In the genomic region with DNA sequence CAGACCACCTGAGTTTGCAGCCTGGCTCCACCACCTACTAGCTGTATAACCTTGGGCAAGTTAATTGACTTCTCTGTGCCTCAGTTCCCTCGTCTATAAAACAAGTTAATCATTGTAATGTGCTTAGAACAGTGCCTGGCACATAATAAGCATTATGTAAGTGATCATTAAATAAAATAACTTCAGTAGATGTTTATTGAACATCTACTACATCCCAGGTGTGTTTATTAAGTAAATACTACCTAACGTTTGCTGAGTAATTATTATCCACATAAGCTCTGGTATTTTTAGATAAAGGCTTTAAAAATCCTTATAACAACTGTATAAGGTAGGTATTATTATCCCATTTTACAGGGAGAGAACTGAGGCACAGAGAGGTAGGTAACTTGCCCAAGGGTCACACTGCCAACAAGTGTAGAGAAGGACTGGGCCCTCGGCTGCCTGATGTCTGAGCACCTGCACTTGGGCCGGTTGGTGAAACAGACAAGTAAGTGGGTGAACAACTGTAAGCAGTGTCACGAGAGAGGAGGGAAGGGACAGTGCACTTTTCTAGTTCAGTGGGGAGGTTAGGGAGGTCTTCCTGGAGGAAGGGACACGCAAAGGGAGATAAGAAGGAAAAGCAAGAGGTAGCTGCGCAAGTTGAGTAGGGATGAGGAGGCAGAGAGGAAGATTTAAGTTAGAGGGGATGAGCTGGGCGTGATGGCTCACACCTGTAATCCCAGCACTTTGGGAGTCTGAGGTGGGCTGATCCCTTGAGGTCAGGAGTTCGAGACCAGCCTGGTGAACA, we compare ENCODE assay signal across 2 cellular contexts.
A peak's percentile ranks its signal among the peaks of the same experiment; 100 is the strongest.
TF ChIP-seq lines count a peak whose summit lies in the region.

No MANE protein-coding gene starts in this region.

TF ChIP-seq in A549, 52 proteins besides CTCF, POLR2A, EP300 and RAD21:
- TF ChIP-seq ZFP36 (IDR thresholded peaks at IDR 0.05; ENCODE audit: borderline replicate concordance, partially characterized antibody) (peak; percentile 77), JUNB (IDR thresholded peaks at IDR 0.05) (no peak), RFX5 (IDR thresholded peaks at IDR 0.05) (no peak), FOSB (CRISPR knock-in tag; IDR thresholded peaks at IDR 0.05) (no peak), HOXB13 (CRISPR knock-in tag; IDR thresholded peaks at IDR 0.05; ENCODE audit: low read depth) (no peak), MAX (IDR thresholded peaks at IDR 0.05) (no peak), HDAC2 (IDR thresholded peaks at IDR 0.05) (0 out of 2 replicates have a peak, but pooled peaks have one; percentile 37)
TF ChIP-seq in A549: peak in this region for 2.

TF ChIP-seq in IMR-90, 13 proteins besides CTCF, POLR2A, EP300 and RAD21:
- no peak for TF ChIP-seq MAZ (IDR thresholded peaks at IDR 0.05; ENCODE audit: borderline replicate concordance, low read depth, low read length)
